9 cellular contexts compared by ENCODE assay signal in the genomic region with DNA sequence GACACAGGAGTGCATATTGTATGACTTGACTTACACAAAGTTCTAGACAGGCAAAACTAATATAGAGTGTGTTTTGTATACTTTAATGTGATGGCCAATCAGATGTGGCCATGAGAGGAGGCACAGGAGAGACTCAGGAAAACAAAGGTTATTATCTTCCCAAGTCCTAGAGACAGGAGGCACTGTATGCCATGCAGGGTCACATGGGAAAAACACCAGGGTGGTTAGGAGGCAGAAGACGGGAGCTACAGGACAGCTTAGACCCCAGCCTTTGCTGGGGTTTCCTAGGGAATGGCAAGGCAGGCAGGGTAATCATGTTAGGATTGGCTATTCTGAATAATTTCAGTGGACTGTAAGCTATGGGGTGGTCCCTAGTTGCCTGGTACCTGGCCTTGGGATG. TPM values are rescaled to one million over a fixed set of nuclear protein-coding genes. Genes with fewer than 3 reads are reported as not detected.
"Had no signal": no experiment of that assay in that cellular context is flagged by ENCODE, and none has a peak within 500 bp of the region (broad histone marks: within the 10 kb centered on the region; RNA-seq: fewer than 3 reads in every experiment).

No MANE protein-coding gene starts in this region.

- H3K4me3 ChIP-seq: K562 had no signal

- DNase-seq: IMR-90, KBM-7, KG1 had no signal

- H3K27ac ChIP-seq: HL-60 had no signal

- H3K27me3 Mint-ChIP-seq: IgD-negative memory B cell had no signal

- ATAC-seq: HepG2, K562 had no signal

- H3K4me1 Mint-ChIP-seq: IgD-negative memory B cell had no signal

- H3K36me3 Mint-ChIP-seq: IgD-negative memory B cell had no signal

- H3K27ac Mint-ChIP-seq: IgD-negative memory B cell had no signal

- H3K4me3 Mint-ChIP-seq: IgD-negative memory B cell had no signal

RNA-seq across cellular contexts. Expression of a gene that starts 16.2 kb away (rescaled TPM):
- total RNA-seq: HepG2, HT-29, HT1080, IMR-90 had no signal
- polyA plus RNA-seq: HepG2, IgD-negative memory B cell, IMR-90, K562 had no signal
